Comparison of ENCODE assay signal across 16 cellular contexts in the genomic region with DNA sequence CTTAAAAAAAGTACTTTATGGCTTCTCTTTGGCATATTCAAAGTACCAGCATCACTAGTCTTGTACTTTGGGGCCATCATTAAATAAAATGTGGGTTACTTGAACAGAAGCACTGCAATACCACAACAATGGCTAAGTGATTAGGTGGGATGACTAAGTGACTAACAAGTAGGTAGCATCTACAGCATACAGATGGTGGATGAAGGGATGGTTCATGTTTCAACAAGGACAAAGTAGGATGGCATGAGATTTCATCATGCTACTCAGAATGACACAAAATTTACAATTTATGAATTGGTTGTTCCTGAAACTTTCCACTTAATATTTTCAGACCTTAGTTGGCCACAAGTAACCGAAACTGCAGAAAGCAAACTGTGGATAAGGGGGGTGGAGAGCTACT. TPM values are rescaled to one million over a fixed set of nuclear protein-coding genes. Genes with fewer than 3 reads are reported as not detected.
A peak's percentile ranks its signal among the peaks of the same experiment; 100 is the strongest.
DNase-seq lines count a peak whose midpoint lies in the region; ATAC-seq, FAIRE-seq and TF ChIP-seq lines count a peak whose summit lies in the region.
"Had no signal": no experiment of that assay in that cellular context is flagged by ENCODE, and none has a peak within 500 bp of the region (broad histone marks: within the 10 kb centered on the region; RNA-seq: fewer than 3 reads in every experiment).

No MANE protein-coding gene starts in this region.

- DNase-seq in GM12891 (ENCODE audit: insufficient read length, low spot score) (no peak), fibroblast of the aortic adventitia (ENCODE audit: low read depth) (peak; percentile 28), esophagus muscularis mucosa (ENCODE audit: extremely low spot score) (no peak), nucleus accumbens (lab: John Stamatoyannopoulos, UW) (no peak)
- DNase-seq in activated naive CD8-positive, alpha-beta T cell treated with anti-CD3 and anti-CD28 coated beads, Interleukin-2, amount 50 U/mL, for 24 hours, result no peak
- DNase-seq: EL, MM.1S, NCI-H1105, NCI-H1694, NCI-H226, NCI-H524 treated with DMSO at 0.1 percent for 48 hours had no signal

- no peak overlapping the region for H3K27ac ChIP-seq in HEK293 (ENCODE audit: extremely low read depth, low read depth, low read length)
- H3K27ac ChIP-seq in esophagus muscularis mucosa (replicated peaks in 1 of 4), result no peak overlapping the region
- H3K27ac ChIP-seq: C4-2B, SJSA1 had no signal

- H3K36me3 ChIP-seq in HEK293 (ENCODE audit: control insufficient read depth in 2 of 2, insufficient read depth in 1 of 2, low read length in 2 of 2) (no peaks in the 10 kb centered on the region), esophagus muscularis mucosa (peaks cover 0 to under 1% (median 0%) of the 10 kb centered on the region in 4 donors)
- H3K36me3 ChIP-seq: HAP-1, SJSA1 had no signal

- H3K27me3 ChIP-seq in esophagus muscularis mucosa, result no peaks in the 10 kb centered on the region
- H3K27me3 ChIP-seq: SJSA1 had no signal

- H3K4me1 Mint-ChIP-seq in activated naive CD8-positive, alpha-beta T cell treated with anti-CD3 and anti-CD28 coated beads, Interleukin-2, amount 50 U/mL, for 24 hours, result peaks cover 9% of the 10 kb centered on the region

- no peak overlapping the region for H3K27ac Mint-ChIP-seq in activated naive CD8-positive, alpha-beta T cell treated with anti-CD3 and anti-CD28 coated beads, Interleukin-2, amount 50 U/mL, for 24 hours

- WGBS in esophagus muscularis mucosa, result 100% methylated on average over 1 of the region's 1 CpG

- peak; percentile 63 for ATAC-seq in activated naive CD8-positive, alpha-beta T cell treated with anti-CD3 and anti-CD28 coated beads, Interleukin-2, amount 50 U/mL, for 24 hours
- ATAC-seq in HG02571 (IDR thresholded peaks at IDR 0.05; ENCODE audit: unreplicated experiment), result no peak

- POLR2A ChIA-PET in HEK293 (lab: Yijun Ruan, JAX), result interaction anchor here (0.7 kb wide), 1 partner anchor 89 kb away, joined by 3 read pairs; no protein-coding TSS in a partner anchor

- peaks cover under 1% of the 10 kb centered on the region for H3K36me3 Mint-ChIP-seq in activated naive CD8-positive, alpha-beta T cell treated with anti-CD3 and anti-CD28 coated beads, Interleukin-2, amount 50 U/mL, for 24 hours (ENCODE audit: low read depth)

- TF ChIP-seq CTCF in HEK293 (tag by site-specific recombination; IDR thresholded peaks at IDR 0.05) (no peak), fibroblast of the aortic adventitia (IDR thresholded peaks at IDR 0.05; ENCODE audit: insufficient read depth, low read length) (no peak), esophagus muscularis mucosa (IDR thresholded peaks at IDR 0.05) (no peak)

- H3K9me3 ChIP-seq in HEK293 (ENCODE audit: control insufficient read depth, insufficient read depth, low read depth, low read length), result no peaks in the 10 kb centered on the region
- no peaks in the 10 kb centered on the region for H3K9me3 ChIP-seq in esophagus muscularis mucosa
- H3K9me3 ChIP-seq: HAP-1, SJSA1 had no signal

- H3K4me1 ChIP-seq in HEK293 (ENCODE audit: control insufficient read depth, insufficient read depth, low read length), result no peaks in the 10 kb centered on the region
- peaks cover 6 to 11% (median 6%) of the 10 kb centered on the region in 4 donors for H3K4me1 ChIP-seq in esophagus muscularis mucosa
- H3K4me1 ChIP-seq: HAP-1, SJSA1 had no signal

- no peak overlapping the region for H3K4me3 ChIP-seq in HEK293 (ENCODE audit: low read depth, low read length)
- H3K4me3 ChIP-seq in fibroblast of the aortic adventitia (ENCODE audit: low read depth, low read length), result no peak overlapping the region
- no peak overlapping the region for H3K4me3 ChIP-seq in esophagus muscularis mucosa
- H3K4me3 ChIP-seq: HAP-1, SJSA1 had no signal

- H3K27me3 Mint-ChIP-seq in activated naive CD8-positive, alpha-beta T cell treated with anti-CD3 and anti-CD28 coated beads, Interleukin-2, amount 50 U/mL, for 24 hours, result no peaks in the 10 kb centered on the region

- TF ChIP-seq EP300 in esophagus muscularis mucosa (IDR thresholded peaks at IDR 0.05), result no peak

- peak; percentile 64 for FAIRE-seq in GM12891 (lab: Jason Lieb, UNC)

- no peak overlapping the region for H3K4me3 Mint-ChIP-seq in activated naive CD8-positive, alpha-beta T cell treated with anti-CD3 and anti-CD28 coated beads, Interleukin-2, amount 50 U/mL, for 24 hours

- TF ChIP-seq POLR2A in GM12891 (IDR thresholded peaks at IDR 0.05; ENCODE audit: low read depth, low read length), result no peak
- no peak for TF ChIP-seq POLR2A in esophagus muscularis mucosa (IDR thresholded peaks at IDR 0.05; ENCODE audit: low read depth)

- H3K9me3 Mint-ChIP-seq in activated naive CD8-positive, alpha-beta T cell treated with anti-CD3 and anti-CD28 coated beads, Interleukin-2, amount 50 U/mL, for 24 hours, result no peaks in the 10 kb centered on the region

- CTCF ChIA-PET in HEK293 (lab: Yijun Ruan, JAX), result interaction anchor here (1.1 kb wide), 1 partner anchor 61 kb away, joined by 4 read pairs; no protein-coding TSS in a partner anchor

- intact Hi-C loops in esophagus muscularis mucosa (cut with DNase I), result loop anchor here (5.0 kb wide), 1 partner anchor 43 kb away; no protein-coding TSS in a partner anchor

TF ChIP-seq in GM12891, 5 proteins besides CTCF, POLR2A, EP300 and RAD21:
- TF ChIP-seq POLR2AphosphoS5 (IDR thresholded peaks at IDR 0.05; ENCODE audit: low read depth, low read length), result no peak
- no peak for TF ChIP-seq TAF1 (IDR thresholded peaks at IDR 0.05; ENCODE audit: low read depth, low read length)
- TF ChIP-seq POU2F2 (IDR thresholded peaks at IDR 0.05; ENCODE audit: low read depth, low read length), result no peak
- no peak for TF ChIP-seq SPI1 (IDR thresholded peaks at IDR 0.05; ENCODE audit: low read depth, low read length)
- no peak for TF ChIP-seq PAX5 (IDR thresholded peaks at IDR 0.05; ENCODE audit: insufficient read depth, low read length, severe bottlenecking)
TF ChIP-seq in GM12891: peak in this region for 0.

TF ChIP-seq in HEK293, 187 proteins besides CTCF, POLR2A, EP300 and RAD21:
- TF ChIP-seq ZNF677 (tag by site-specific recombination; IDR thresholded peaks at IDR 0.05) (no peak), ZXDB (tag by site-specific recombination; IDR thresholded peaks at IDR 0.05) (no peak), REPIN1 (tag by site-specific recombination; IDR thresholded peaks at IDR 0.05; ENCODE audit: low read depth) (no peak), OSR2 (tag by site-specific recombination; IDR thresholded peaks at IDR 0.05) (0 out of 2 replicates have a peak, but pooled peaks have one; percentile 8), WT1 (tag by site-specific recombination; IDR thresholded peaks at IDR 0.05) (no peak), ZNF791 (tag by site-specific recombination; IDR thresholded peaks at IDR 0.05) (no peak)
TF ChIP-seq in HEK293: peak in this region for 1.

RNA-seq across cellular contexts. Expression of gene MPC1, which starts 7.7 kb away (rescaled TPM):
- 62.7 TPM for polyA plus RNA-seq in GM12891 (2012; ENCODE audit: low read depth, missing spikeins)
- total RNA-seq in fibroblast of the aortic adventitia (ENCODE audit: low replicate concordance) (11.8 and 33.8 TPM in 2 replicates), esophagus muscularis mucosa (10 to 100 TPM; 54.7 to 68.1 (median 63.1) TPM)

RNA-seq across cellular contexts. Expression of gene SFT2D1, which starts 32.7 kb away (rescaled TPM):
- 118 TPM for polyA plus RNA-seq in GM12891 (2012; ENCODE audit: low read depth, missing spikeins)
- total RNA-seq in fibroblast of the aortic adventitia (ENCODE audit: low replicate concordance), result 10.8 and 37.7 TPM in 2 replicates
- total RNA-seq in esophagus muscularis mucosa, result 10 to 100 TPM; 19.8 to 34.9 (median 27.9) TPM
